Comparison of ENCODE assay signal across 27 cellular contexts in the genomic region with DNA sequence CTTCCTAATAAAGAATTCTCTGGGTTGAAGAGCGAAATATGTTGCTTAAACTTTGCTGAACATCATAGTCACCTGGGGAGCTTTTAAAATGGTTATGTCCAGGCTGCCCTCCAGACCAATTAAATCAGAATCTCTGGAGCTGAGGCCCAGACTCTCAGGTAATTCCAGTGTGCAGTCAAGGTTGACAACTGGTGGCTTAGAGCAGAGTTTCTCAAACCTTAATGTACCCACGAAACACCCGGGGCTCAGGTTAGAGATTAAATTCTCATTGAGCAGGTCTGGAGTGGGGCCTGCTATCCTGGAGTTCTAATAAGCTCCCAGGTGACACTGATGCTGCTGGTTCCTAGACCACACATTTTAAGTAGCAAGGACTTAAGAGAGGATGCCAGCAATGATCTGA.
"Had no signal": no experiment of that assay in that cellular context is flagged by ENCODE, and none has a peak within 500 bp of the region (broad histone marks: within the 10 kb centered on the region; RNA-seq: fewer than 3 reads in every experiment).

No MANE protein-coding gene starts in this region.

- ATAC-seq: left lobe of liver; natural killer cell; pancreas; right lobe of liver; stimulated activated naive CD8-positive, alpha-beta T cell treated with anti-CD3 and anti-CD28 coated beads, Interleukin-15, amount 100 ng/mL, for 72 hours had no signal

- H3K4me3 Mint-ChIP-seq: immature natural killer cell; memory B cell; natural killer cell; neural crest cell; stimulated activated naive CD8-positive, alpha-beta T cell treated with anti-CD3 and anti-CD28 coated beads, Interleukin-15, amount 100 ng/mL, for 72 hours had no signal

- H3K27ac ChIP-seq: dorsolateral prefrontal cortex, epithelial cell of prostate, esophagus muscularis mucosa, neutrophil, pancreas, right lobe of liver, suprapubic skin had no signal

- H3K9me3 Mint-ChIP-seq: immature natural killer cell; memory B cell; natural killer cell; neural crest cell; stimulated activated naive CD8-positive, alpha-beta T cell treated with anti-CD3 and anti-CD28 coated beads, Interleukin-15, amount 100 ng/mL, for 72 hours had no signal

- H3K27me3 Mint-ChIP-seq: memory B cell; stimulated activated naive CD8-positive, alpha-beta T cell treated with anti-CD3 and anti-CD28 coated beads, Interleukin-15, amount 100 ng/mL, for 72 hours had no signal

- H3K27ac Mint-ChIP-seq: immature natural killer cell, memory B cell, natural killer cell had no signal

- H3K4me3 ChIP-seq: dorsolateral prefrontal cortex, esophagus muscularis mucosa, lung, pancreas, right lobe of liver, suprapubic skin had no signal

- DNase-seq: dorsolateral prefrontal cortex; effector CD4-positive, alpha-beta T cell; foreskin melanocyte; glutamatergic neuron; hypothalamus; immature natural killer cell; islet precursor cell; kidney glomerular epithelial cell; natural killer cell; pancreas; right lobe of liver; small intestine; stimulated activated CD4-positive, alpha-beta T cell treated with anti-CD3 and anti-CD28 coated beads, Interleukin-12 subunit alpha, Interleukin-12 subunit beta, amount 100 ng/mL, for 4 hours; stimulated activated CD4-positive, alpha-beta T cell treated with anti-CD3 and anti-CD28 coated beads, Interleukin-1b, Interleukin-23, amount 100 ng/mL, for 48 hours; stimulated activated CD4-positive, alpha-beta T cell treated with anti-CD3 and anti-CD28 coated beads, Interleukin-4, amount 100 ng/mL, for 1 hour; stimulated activated CD8-positive, alpha-beta memory T cell treated with anti-CD3 and anti-CD28 coated beads, Interleukin-4, amount 100 ng/mL, for 48 hours; stimulated activated naive CD4-positive, alpha-beta T cell; stimulated activated naive CD8-positive, alpha-beta T cell treated with anti-CD3 and anti-CD28 coated beads, Interleukin-15, amount 100 ng/mL, for 72 hours; trophoblast cell had no signal

- H3K9me3 ChIP-seq: esophagus muscularis mucosa, neutrophil, pancreas, right lobe of liver, suprapubic skin had no signal

- H3K27me3 ChIP-seq: dorsolateral prefrontal cortex, esophagus muscularis mucosa, neutrophil, pancreas, right lobe of liver, suprapubic skin had no signal

- H3K36me3 ChIP-seq: pancreas, right lobe of liver, suprapubic skin had no signal

- H3K4me1 ChIP-seq: pancreas had no signal
